ENCODE assay signal across 9 cellular contexts in the genomic region with DNA sequence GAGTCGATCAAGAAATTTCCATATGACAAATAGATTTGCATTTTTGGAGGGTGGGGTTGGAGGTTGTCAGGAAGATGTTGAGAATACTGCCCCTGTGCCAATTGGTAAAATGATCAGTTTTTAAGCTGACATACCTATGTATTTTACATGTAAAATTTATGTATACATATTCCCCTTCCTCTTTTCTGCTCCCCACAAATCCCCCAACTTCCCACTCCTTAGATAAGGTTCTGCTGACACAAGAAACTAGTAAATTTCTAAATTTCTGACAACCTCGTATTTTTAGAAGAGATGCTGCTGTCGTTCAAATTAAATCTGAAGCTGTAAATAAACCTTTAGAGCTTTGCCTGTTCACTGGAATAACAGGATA.
DNase-seq lines count a peak whose midpoint lies in the region; ATAC-seq and TF ChIP-seq lines count a peak whose summit lies in the region.
"Had no signal": no experiment of that assay in that cellular context is flagged by ENCODE, and none has a peak within 500 bp of the region (broad histone marks: within the 10 kb centered on the region; RNA-seq: fewer than 3 reads in every experiment).

No MANE protein-coding gene starts in this region.

- no peaks in the 10 kb centered on the region for H3F3A ChIP-seq in smooth muscle cell (ENCODE audit: low read depth)

- H3K4me3 ChIP-seq in HL-60 (replicated peaks; ENCODE audit: insufficient read depth, low read length) (no peak overlapping the region), Peyer's patch (peak overlapping the region in 3 of 4 donors; percentile 9 to 16 (median 10)), right cardiac atrium (ENCODE audit: low read length) (peak overlapping the region; percentile 50), smooth muscle cell (peak overlapping the region; percentile 23), left lung (no peak overlapping the region), testis (no peak overlapping the region)

- WGBS in right cardiac atrium: 23% methylated on average over 3 of the region's 3 CpGs
- 39% methylated on average over 3 of the region's 3 CpGs for WGBS in smooth muscle cell (ENCODE audit: low lambda C conversion rate)
- WGBS in testis, 2 donors: 55 to 59% methylated on average over 3 of the region's 3 CpGs

- H4K20me1 ChIP-seq in smooth muscle cell (ENCODE audit: low read depth): no peaks in the 10 kb centered on the region

- no peaks in the 10 kb centered on the region for H3K9me3 ChIP-seq in Peyer's patch
- H3K9me3 ChIP-seq in right cardiac atrium (ENCODE audit: control insufficient read depth, low read length): no peaks in the 10 kb centered on the region
- H3K9me3 ChIP-seq in smooth muscle cell (replicated peaks; ENCODE audit: low read depth): no peaks in the 10 kb centered on the region
- no peaks in the 10 kb centered on the region for H3K9me3 ChIP-seq in left lung
- no peaks in the 10 kb centered on the region for H3K9me3 ChIP-seq in testis

- peaks cover 0 to 26% (median 18%) of the 10 kb centered on the region in 4 donors for H3K4me1 ChIP-seq in Peyer's patch
- H3K4me1 ChIP-seq in right cardiac atrium (ENCODE audit: control insufficient read depth, insufficient read depth, low read length): peaks cover 7% of the 10 kb centered on the region
- H3K4me1 ChIP-seq in smooth muscle cell (ENCODE audit: low read depth): peaks cover 39% of the 10 kb centered on the region
- peaks cover 0 to 21% of the 10 kb centered on the region in 2 donors for H3K4me1 ChIP-seq in left lung
- H3K4me1 ChIP-seq in testis: peaks cover 7% of the 10 kb centered on the region

- intact Hi-C loops in right cardiac atrium (cut with DNase I): no loop called here
- intact Hi-C loops in left lung (cut with DNase I): no loop called here
- intact Hi-C loops in testis (cut with DNase I; ENCODE audit: low total_unique reads): no loop called here

- peak overlapping the region; percentile 75 for H3K4me2 ChIP-seq in smooth muscle cell

- no peaks in the 10 kb centered on the region for H3K79me2 ChIP-seq in smooth muscle cell (ENCODE audit: low read depth)

- no peak for ATAC-seq in right cardiac atrium
- ATAC-seq in left lung: no peak
- ATAC-seq: activated CD8-positive, alpha-beta T cell treated with anti-CD3 and anti-CD28 coated beads, Interleukin-2, amount 10 ng/mL, durations not matched to agents 7 days and 5 days had no signal

- TF ChIP-seq CTCF in HL-60 (IDR thresholded peaks at IDR 0.05; ENCODE audit: insufficient read depth, low read length) (no peak), Peyer's patch (IDR thresholded peaks at IDR 0.05) (no peak), smooth muscle cell (IDR thresholded peaks at IDR 0.05; ENCODE audit: borderline replicate concordance, insufficient read depth, poor library complexity, severe bottlenecking) (no peak), left lung (IDR thresholded peaks at IDR 0.05) (no peak), testis (IDR thresholded peaks at IDR 0.05) (no peak)

- H3K36me3 ChIP-seq in Peyer's patch: no peaks in the 10 kb centered on the region
- no peaks in the 10 kb centered on the region for H3K36me3 ChIP-seq in smooth muscle cell (ENCODE audit: low read depth)
- H3K36me3 ChIP-seq in left lung: no peaks in the 10 kb centered on the region
- no peaks in the 10 kb centered on the region for H3K36me3 ChIP-seq in testis (ENCODE audit: low read depth, missing control alignments)

- TF ChIP-seq POLR2A in Peyer's patch (IDR thresholded peaks at IDR 0.05) (no peak), testis (IDR thresholded peaks at IDR 0.05) (no peak)

- H2AFZ ChIP-seq in smooth muscle cell (ENCODE audit: low read depth): peak overlapping the region; percentile 36

- H3K27ac ChIP-seq in HL-60 (replicated peaks) (0 out of 2 replicates have a peak overlapping the region, but pooled peaks have one; percentile 4), Peyer's patch (peak overlapping the region; percentile 19 to 82 (median 64)), right cardiac atrium (ENCODE audit: low read length) (peak overlapping the region; percentile 93), smooth muscle cell (ENCODE audit: low read depth) (no peak overlapping the region), left lung (peak overlapping the region in 1 of 2 donors; percentile 6), testis (no peak overlapping the region)

- H3K27me3 ChIP-seq in HL-60 (ENCODE audit: insufficient read depth, poor library complexity, severe bottlenecking) (no peaks in the 10 kb centered on the region), Peyer's patch (no peaks in the 10 kb centered on the region), right cardiac atrium (ENCODE audit: control insufficient read depth, insufficient read depth) (no peaks in the 10 kb centered on the region), smooth muscle cell (ENCODE audit: low read depth) (no peaks in the 10 kb centered on the region), left lung (no peaks in the 10 kb centered on the region), testis (no peaks in the 10 kb centered on the region)

- DNase-seq in HL-60 (ENCODE audit: low read depth in 1 of 2, low spot score in 1 of 2) (peak in 1 of 2 experiments; percentile 28), Peyer's patch (no peak), right cardiac atrium (no peak), smooth muscle cell (lab: John Stamatoyannopoulos, UW; ENCODE audit: unreplicated experiment) (no peak), left lung (no peak), occipital lobe (lab: John Stamatoyannopoulos, UW) (no peak), testis (no peak)
- DNase-seq: activated CD8-positive, alpha-beta T cell treated with anti-CD3 and anti-CD28 coated beads, Interleukin-2, amount 10 ng/mL, durations not matched to agents 7 days and 5 days; T-helper 1 cell had no signal

- H3K9ac ChIP-seq in smooth muscle cell (ENCODE audit: low read depth): no peak overlapping the region

Comparison
In these comparisons a context has a peak if more than half of its experiments do, and no peak if none do; other contexts are left out.
1. H3K27ac ChIP-seq: peak in HL-60 (single experiment), Peyer's patch (4 of 4) and right cardiac atrium (single experiment); none in smooth muscle cell (single experiment) and testis (0 of 2).
2. H3K4me3 ChIP-seq: peak in Peyer's patch (3 of 4), right cardiac atrium (single experiment) and smooth muscle cell (single experiment); none in HL-60 (single experiment), left lung (0 of 2) and testis (0 of 2).